ENCODE assay signal across 21 cellular contexts in genomic region chr11:120317689-120318195, GRCh38. TPM values are rescaled to one million over a fixed set of nuclear protein-coding genes. Genes with fewer than 3 reads are reported as not detected.
DNase-seq lines count a peak whose midpoint lies in the region; ATAC-seq, FAIRE-seq and TF ChIP-seq lines count a peak whose summit lies in the region.
"Had no signal": no experiment of that assay in that cellular context is flagged by ENCODE, and none has a peak within 500 bp of the region (broad histone marks: within the 10 kb centered on the region; RNA-seq: fewer than 3 reads in every experiment).

No MANE protein-coding gene starts in this region.

- H3K4me3 ChIP-seq in BLaER1 (no peak overlapping the region), keratinocyte (ENCODE audit: control insufficient read depth in 2 of 3, extremely low read depth in 1 of 3, insufficient read depth in 2 of 3, low read depth in 1 of 3, low read length in 3 of 3) (no peak overlapping the region), stomach smooth muscle (ENCODE audit: low read length in 2 of 2) (no peak overlapping the region)
- H3K4me3 ChIP-seq: HAP-1, left lung had no signal

- dilution Hi-C loops in keratinocyte (cut with MboI; ENCODE audit: extremely low pct_ligation_motif_present, low sequenced_read_pairs) = no loop called here

- no peaks in the 10 kb centered on the region for H3K9me3 ChIP-seq in BLaER1
- H3K9me3 ChIP-seq in keratinocyte (ENCODE audit: control insufficient read depth, low read depth, low read length) = no peaks in the 10 kb centered on the region
- H3K9me3 ChIP-seq in stomach smooth muscle (ENCODE audit: control insufficient read depth in 2 of 2, low read length in 2 of 2) = no peaks in the 10 kb centered on the region
- H3K9me3 ChIP-seq: HAP-1, left lung had no signal

- H3K27me3 ChIP-seq in BLaER1 = no peaks in the 10 kb centered on the region
- H3K27me3 ChIP-seq in keratinocyte (ENCODE audit: control insufficient read depth, extremely low read depth, insufficient read depth, low read length) = no peaks in the 10 kb centered on the region
- H3K27me3 ChIP-seq in stomach smooth muscle (ENCODE audit: control insufficient read depth in 1 of 2, insufficient read depth in 2 of 2, low read length in 2 of 2) = no peaks in the 10 kb centered on the region
- H3K27me3 ChIP-seq: brain microvascular endothelial cell had no signal

- no peaks in the 10 kb centered on the region for H3K36me3 ChIP-seq in BLaER1
- no peaks in the 10 kb centered on the region for H3K36me3 ChIP-seq in keratinocyte (ENCODE audit: control insufficient read depth in 2 of 2, extremely low read depth in 1 of 2, insufficient read depth in 2 of 2, low read length in 2 of 2)
- H3K36me3 ChIP-seq in stomach smooth muscle (ENCODE audit: control insufficient read depth in 2 of 2, insufficient read depth in 2 of 2, low read length in 2 of 2) = no peaks in the 10 kb centered on the region
- H3K36me3 ChIP-seq: brain microvascular endothelial cell, HAP-1, left lung had no signal

- no peak for ATAC-seq in HG02970 (IDR thresholded peaks at IDR 0.05; ENCODE audit: low FRiP score, unreplicated experiment)
- ATAC-seq: HepG2 had no signal

- H4K20me1 ChIP-seq in BLaER1 (no peaks in the 10 kb centered on the region), keratinocyte (ENCODE audit: control insufficient read depth, extremely low read depth, insufficient read depth, low read length) (no peaks in the 10 kb centered on the region)

- TF ChIP-seq CTCF in VCaP (conservative IDR thresholded peaks at IDR 0.05) (no peak), keratinocyte (optimal IDR thresholded peaks at IDR 0.05 in 1 of 3, IDR thresholded peaks at IDR 0.05 in 1 of 3, conservative IDR thresholded peaks at IDR 0.05 in 1 of 3; ENCODE audit: extremely low read depth in 1 of 3, insufficient read depth in 2 of 3, low read length in 3 of 3) (no peak)

- no peaks in the 10 kb centered on the region for H3K79me2 ChIP-seq in keratinocyte (ENCODE audit: control insufficient read depth, insufficient read depth, low read length)

- no peak overlapping the region for H2AFZ ChIP-seq in keratinocyte (ENCODE audit: control insufficient read depth, low read length)

- H3K9ac ChIP-seq in BLaER1 (no peak overlapping the region), keratinocyte (ENCODE audit: control insufficient read depth, extremely low read depth, insufficient read depth, low read length) (peak overlapping the region; percentile 22), stomach smooth muscle (ENCODE audit: low read length in 2 of 2) (no peak overlapping the region)

- FAIRE-seq in keratinocyte (lab: Jason Lieb, UNC) = no peak
- FAIRE-seq: GM12891, HepG2 had no signal

- H3K4me2 ChIP-seq in BLaER1 (peak overlapping the region; percentile 70; the same call in 1 of the 2 replicates), keratinocyte (ENCODE audit: control insufficient read depth, extremely low read depth, insufficient read depth, low read depth, low read length) (no peak overlapping the region)

- H3K9me1 ChIP-seq in keratinocyte (ENCODE audit: control insufficient read depth, extremely low read depth, insufficient read depth, low read length) = no peaks in the 10 kb centered on the region

- no peak for DNase-seq in keratinocyte (ENCODE audit: low read depth, low spot score)
- no peak for DNase-seq in GOT3 (lab: John Stamatoyannopoulos, UW)
- no peak for DNase-seq in NCI-H2081 treated with DMSO at 0.1 percent for 48 hours (lab: John Stamatoyannopoulos, UW)
- no peak for DNase-seq in activated CD4-positive, alpha-beta T cell treated with anti-CD3 and anti-CD28 coated beads for 48 hours
- DNase-seq: activated B cell treated with CpG ODN at 0.5 μM for 24 hours; activated naive CD8-positive, alpha-beta T cell treated with anti-CD3 and anti-CD28 coated beads, Interleukin-2, amount 10 ng/mL, durations not matched to agents 7 days and 5 days; brain microvascular endothelial cell; CD4-positive, alpha-beta T cell; erythroblast; GF-D8; left lung; NCI-H1417 treated with DMSO at 0.1 percent for 48 hours; stimulated activated CD4-positive, alpha-beta T cell treated with anti-CD3 and anti-CD28 coated beads, Interleukin-1b, Interleukin-23, amount 100 ng/mL, for 48 hours; stimulated activated naive CD4-positive, alpha-beta T cell treated with Interleukin-2 at 50 U/mL for 16 hours had no signal

- H3K27ac ChIP-seq in BLaER1 (no peak overlapping the region), VCaP (peak overlapping the region; percentile 71), keratinocyte (ENCODE audit: control insufficient read depth, insufficient read depth, low read length) (no peak overlapping the region), stomach smooth muscle (ENCODE audit: low read length) (peak overlapping the region; percentile 64)
- H3K27ac ChIP-seq: brain microvascular endothelial cell had no signal

- peaks cover 15% of the 10 kb centered on the region for H3K4me1 ChIP-seq in BLaER1
- H3K4me1 ChIP-seq in keratinocyte (ENCODE audit: control insufficient read depth, extremely low read depth, insufficient read depth, low read length) = peaks cover 17% of the 10 kb centered on the region
- peaks cover 16% of the 10 kb centered on the region for H3K4me1 ChIP-seq in stomach smooth muscle (ENCODE audit: control insufficient read depth, insufficient read depth, low read length)
- H3K4me1 ChIP-seq: HAP-1 had no signal

RNA-seq across cellular contexts. Expression of gene TLCD5, which starts 7.4 kb away (rescaled TPM):
- 2.7 to 4.0 TPM (median 3.7 TPM) in 3 replicates for polyA plus RNA-seq in keratinocyte
- polyA plus RNA-seq in keratinocyte (2011; ENCODE audit: low read depth) = 0.50 TPM
- 2.5 and 2.7 TPM in 2 replicates for polyA plus RNA-seq in keratinocyte (2011; cell fraction: cytosol; rRNA removed)
- 5.7 and 6.9 TPM in 2 replicates for polyA plus RNA-seq in keratinocyte (2011; cell fraction: nucleus; rRNA removed)
- 1.7 and 2.0 TPM in 2 replicates for polyA plus RNA-seq in keratinocyte (2012; ENCODE audit: low replicate concordance)
- 0.49 to 2.4 TPM (median 2.4 TPM) in 3 replicates for polyA minus RNA-seq in keratinocyte
- polyA minus RNA-seq in keratinocyte (2011; cell fraction: cytosol; rRNA and poly(A)+ RNA removed) = 0.96 TPM
- 1.2 and 2.6 TPM in 2 replicates for polyA minus RNA-seq in keratinocyte (2011; cell fraction: nucleus; rRNA and poly(A)+ RNA removed)

RNA-seq across cellular contexts. Expression of gene ARHGEF12, which starts 18.5 kb away (rescaled TPM):
- polyA plus RNA-seq in keratinocyte = 22.1 to 28.8 TPM (median 25.3 TPM) in 3 replicates
- 60.7 TPM for polyA plus RNA-seq in keratinocyte (2011; ENCODE audit: low read depth)
- polyA plus RNA-seq in keratinocyte (2011; cell fraction: cytosol; rRNA removed) = 19.6 and 29.9 TPM in 2 replicates
- polyA plus RNA-seq in keratinocyte (2011; cell fraction: nucleus; rRNA removed) = 32.0 and 36.7 TPM in 2 replicates
- polyA plus RNA-seq in keratinocyte (2012; ENCODE audit: low replicate concordance) = 23.3 and 31.8 TPM in 2 replicates
- 31.0 to 127 TPM (median 68.3 TPM) in 3 replicates for polyA minus RNA-seq in keratinocyte
- 47.2 TPM for polyA minus RNA-seq in keratinocyte (2011; cell fraction: cytosol; rRNA and poly(A)+ RNA removed)
- 61.3 and 130 TPM in 2 replicates for polyA minus RNA-seq in keratinocyte (2011; cell fraction: nucleus; rRNA and poly(A)+ RNA removed)

Comparison
In these comparisons a context has a peak if more than half of its experiments do, and no peak if none do; other contexts are left out.
1. H3K27ac ChIP-seq: peak in VCaP (single experiment) and stomach smooth muscle (single experiment); none in BLaER1 (single experiment) and keratinocyte (single experiment).